Comparison of ENCODE assay signal across 9 cellular contexts in the genomic region with DNA sequence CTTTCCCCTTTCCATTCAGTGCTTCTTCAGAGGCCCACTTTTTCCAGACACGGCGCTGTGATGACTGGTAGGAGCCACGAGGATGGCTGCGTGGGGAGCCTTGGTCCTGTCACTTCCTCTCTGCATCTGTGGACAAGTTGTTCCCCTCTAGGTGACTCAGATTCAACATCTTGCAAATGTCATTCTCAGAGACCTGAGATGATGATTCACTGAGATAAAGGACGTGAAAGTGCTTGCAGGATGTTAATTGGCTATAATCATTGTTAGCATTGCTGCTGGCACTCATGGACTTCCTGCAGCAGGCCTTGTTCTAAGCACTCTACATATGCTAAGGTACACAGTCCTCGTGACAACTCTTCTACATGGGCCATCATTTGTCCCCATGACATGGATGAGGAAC.
A peak's percentile ranks its signal among the peaks of the same experiment; 100 is the strongest.
DNase-seq lines count a peak whose midpoint lies in the region; ATAC-seq and TF ChIP-seq lines count a peak whose summit lies in the region.
"Had no signal": no experiment of that assay in that cellular context is flagged by ENCODE, and none has a peak within 500 bp of the region (broad histone marks: within the 10 kb centered on the region; RNA-seq: fewer than 3 reads in every experiment).

No MANE protein-coding gene starts in this region.

- H3K4me3 ChIP-seq in esophagus muscularis mucosa: no peak overlapping the region

- no peak for TF ChIP-seq EP300 in esophagus muscularis mucosa (IDR thresholded peaks at IDR 0.05)

- H3K27ac Mint-ChIP-seq in chondrocyte (ENCODE audit: unreplicated experiment): no peak overlapping the region
- H3K27ac Mint-ChIP-seq: HFFc6 had no signal

- peaks cover 11 to 19% (median 12%) of the 10 kb centered on the region in 4 donors for H3K4me1 ChIP-seq in esophagus muscularis mucosa

- TF ChIP-seq CTCF in esophagus muscularis mucosa (IDR thresholded peaks at IDR 0.05) (no peak), chondrocyte (IDR thresholded peaks at IDR 0.05) (no peak)

- TF ChIP-seq POLR2A in esophagus muscularis mucosa (IDR thresholded peaks at IDR 0.05; ENCODE audit: low read depth): no peak

- ATAC-seq in GM18499 (IDR thresholded peaks at IDR 0.05; ENCODE audit: insufficient read depth, unreplicated experiment) (peak; percentile 82), HG03378 (IDR thresholded peaks at IDR 0.05; ENCODE audit: unreplicated experiment) (no peak)

- peaks cover 4% of the 10 kb centered on the region for H3K27me3 Mint-ChIP-seq in chondrocyte (ENCODE audit: low read depth)

- no peaks in the 10 kb centered on the region for H3K36me3 Mint-ChIP-seq in chondrocyte (ENCODE audit: low read depth)

- H3K9me3 Mint-ChIP-seq in chondrocyte (ENCODE audit: low read depth): no peaks in the 10 kb centered on the region
- H3K9me3 Mint-ChIP-seq: HFFc6 had no signal

- intact Hi-C loops in esophagus muscularis mucosa (cut with DNase I): no loop called here

- H3K36me3 ChIP-seq in esophagus muscularis mucosa: no peaks in the 10 kb centered on the region

- H3K9me3 ChIP-seq in esophagus muscularis mucosa: no peaks in the 10 kb centered on the region

- H3K4me3 Mint-ChIP-seq in chondrocyte (ENCODE audit: unreplicated experiment): no peak overlapping the region
- H3K4me3 Mint-ChIP-seq: HFFc6 had no signal

- DNase-seq in HT1080 (ENCODE audit: low read depth): peak; percentile 51
- peak; percentile 67 to 75 for DNase-seq in activated T-cell treated with anti-CD3 and anti-CD28 coated beads, Interleukin-2, amount 50 U/mL, for 48 hours
- peak; percentile 50 for DNase-seq in stimulated activated CD4-positive, alpha-beta T cell treated with anti-CD3 and anti-CD28 coated beads, Interleukin-12 subunit alpha, Interleukin-12 subunit beta, amount 100 ng/mL, for 4 hours
- DNase-seq in esophagus muscularis mucosa (ENCODE audit: extremely low spot score): no peak
- no peak for DNase-seq in GM03348 (ENCODE audit: low spot score)
- no peak for DNase-seq in chondrocyte (ENCODE audit: low spot score)
- DNase-seq: HFFc6 had no signal

- WGBS in esophagus muscularis mucosa: 92% methylated on average over 6 of the region's 6 CpGs

- no peak overlapping the region for H3K27ac ChIP-seq in esophagus muscularis mucosa (replicated peaks in 1 of 4)

- peaks cover 10% of the 10 kb centered on the region for H3K4me1 Mint-ChIP-seq in chondrocyte (ENCODE audit: low read depth)

- H3K27me3 ChIP-seq in esophagus muscularis mucosa: no peaks in the 10 kb centered on the region

Comparison
In these comparisons a context has a peak if more than half of its experiments do, and no peak if none do; other contexts are left out.
1. DNase-seq: peak in HT1080 (single experiment), activated T-cell treated with anti-CD3 and anti-CD28 coated beads, Interleukin-2, amount 50 U/mL, for 48 hours (2 of 2) and stimulated activated CD4-positive, alpha-beta T cell treated with anti-CD3 and anti-CD28 coated beads, Interleukin-12 subunit alpha, Interleukin-12 subunit beta, amount 100 ng/mL, for 4 hours (single experiment); none in esophagus muscularis mucosa (single experiment), GM03348 (single experiment) and chondrocyte (single experiment).